In genomic region chr2:96762529-96763253, GRCh38 we compare ENCODE assay signal across 8 cellular contexts. TPM values are rescaled to one million over a fixed set of nuclear protein-coding genes. Genes with fewer than 3 reads are reported as not detected.
DNase-seq lines count a peak whose midpoint lies in the region; ATAC-seq and TF ChIP-seq lines count a peak whose summit lies in the region.

No MANE protein-coding gene starts in this region.

- H3K4me3 ChIP-seq in neural progenitor cell, result peak overlapping the region; percentile 69

- H3K4me3 Mint-ChIP-seq in neural progenitor cell, result peak overlapping the region; percentile 84

- peak; percentile 9 for TF ChIP-seq CTCF in neural progenitor cell (IDR thresholded peaks at IDR 0.05)

- H3K9me3 Mint-ChIP-seq in neural progenitor cell, result no peaks in the 10 kb centered on the region

- no peak overlapping the region for H3K9ac ChIP-seq in neural progenitor cell

- H4K20me1 ChIP-seq in neural progenitor cell (ENCODE audit: low read depth), result peaks cover 28% of the 10 kb centered on the region

- peaks cover 50% of the 10 kb centered on the region for H3F3A ChIP-seq in neural progenitor cell (ENCODE audit: low read depth)

- peaks cover 51% of the 10 kb centered on the region for H3K79me2 ChIP-seq in neural progenitor cell (ENCODE audit: low read depth)

- H3K27ac ChIP-seq in neural progenitor cell, result peak overlapping the region; percentile 17

- peaks cover 48% of the 10 kb centered on the region for H3K4me1 Mint-ChIP-seq in neural progenitor cell

- H3K27me3 Mint-ChIP-seq in neural progenitor cell (ENCODE audit: insufficient read depth, low read depth), result peaks cover 6% of the 10 kb centered on the region

- DNase-seq in NCI-H146 (lab: John Stamatoyannopoulos, UW), result peak; percentile 21
- no peak for DNase-seq in NCI-H146 treated with DMSO at 0.1 percent for 48 hours (lab: John Stamatoyannopoulos, UW; ENCODE audit: unreplicated experiment)
- DNase-seq in NCI-H69 (lab: John Stamatoyannopoulos, UW), result peak; percentile 12
- DNase-seq in ecto neural progenitor cell (ENCODE audit: low spot score), result peak; percentile 66
- DNase-seq in neural progenitor cell (ENCODE audit: low spot score), result peak; percentile 90
- no peak for DNase-seq in islet precursor cell
- no peak for DNase-seq in cortex of kidney (lab: John Stamatoyannopoulos, UW)

- no peaks in the 10 kb centered on the region for H3K9me3 ChIP-seq in neural progenitor cell (ENCODE audit: low read depth)

- ATAC-seq in GM21723 (IDR thresholded peaks at IDR 0.05; ENCODE audit: unreplicated experiment), result no peak

- H3K36me3 ChIP-seq in neural progenitor cell, result no peaks in the 10 kb centered on the region

- H3K27me3 ChIP-seq in neural progenitor cell, result no peaks in the 10 kb centered on the region

- peaks cover 37% of the 10 kb centered on the region for H3K4me1 ChIP-seq in neural progenitor cell

- no peak overlapping the region for H2AFZ ChIP-seq in neural progenitor cell (replicated peaks)

- peak overlapping the region; percentile 83 for H3K4me2 ChIP-seq in neural progenitor cell

- peak overlapping the region; percentile 23 for H3K27ac Mint-ChIP-seq in neural progenitor cell

- no peaks in the 10 kb centered on the region for H3K36me3 Mint-ChIP-seq in neural progenitor cell

RNA-seq across cellular contexts. Expression of gene CNNM4, which starts 2.0 kb away (rescaled TPM):
- total RNA-seq in neural progenitor cell (ENCODE audit: low replicate concordance), result 15.5 and 24.4 TPM in 2 replicates

RNA-seq across cellular contexts. Expression of gene LMAN2L, which starts 22.8 kb away (rescaled TPM):
- total RNA-seq in neural progenitor cell (ENCODE audit: low replicate concordance), result 25.9 and 39.8 TPM in 2 replicates

RNA-seq across cellular contexts. Expression of gene CNNM3, which starts 53.4 kb away (rescaled TPM):
- 11.1 and 20.2 TPM in 2 replicates for total RNA-seq in neural progenitor cell (ENCODE audit: low replicate concordance)

Comparison
In these comparisons a context has a peak if more than half of its experiments do, and no peak if none do; other contexts are left out.
1. DNase-seq: peak in NCI-H146 (single experiment), NCI-H69 (single experiment), ecto neural progenitor cell (single experiment) and neural progenitor cell (single experiment); none in NCI-H146 treated with DMSO at 0.1 percent for 48 hours (single experiment), islet precursor cell (single experiment) and cortex of kidney (single experiment).